In genomic region chr16:89315791-89316581, GRCh38 we compare ENCODE assay signal across 1 cellular context.
TF ChIP-seq lines count a peak whose summit lies in the region.

No MANE protein-coding gene starts in this region.

TF ChIP-seq in SK-N-SH, 30 proteins besides CTCF, POLR2A, EP300 and RAD21 (continued from another document):
- TF ChIP-seq IRF3 (IDR thresholded peaks at IDR 0.05; ENCODE audit: low read depth, low read length) (no peak), NFIC (IDR thresholded peaks at IDR 0.05; ENCODE audit: borderline replicate concordance) (no peak; the same call in 1 of the 2 replicates), CHD2 (IDR thresholded peaks at IDR 0.05; ENCODE audit: low read length, partially characterized antibody) (no peak)
